11 cellular contexts compared by ENCODE assay signal in the genomic region with DNA sequence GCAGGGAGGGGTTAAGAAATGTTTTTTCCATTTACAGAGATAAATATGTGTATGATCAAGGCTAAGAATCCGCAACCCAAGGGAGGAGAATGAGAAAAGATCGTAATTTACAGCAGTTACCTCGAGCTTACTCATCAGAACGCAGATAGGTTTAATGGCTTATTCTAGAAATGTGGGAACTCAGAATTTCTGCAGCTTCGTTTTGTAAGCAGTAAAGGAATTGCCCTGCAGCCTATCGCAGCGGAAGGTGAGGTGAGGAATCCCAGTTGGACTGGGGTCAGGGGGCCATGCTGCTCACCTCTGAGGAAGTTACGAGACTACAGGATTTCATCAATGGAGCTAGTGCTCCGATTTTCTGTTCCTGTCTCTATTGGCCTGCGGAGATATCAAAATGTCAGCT. TPM values are rescaled to one million over a fixed set of nuclear protein-coding genes. Genes with fewer than 3 reads are reported as not detected.
"Had no signal": no experiment of that assay in that cellular context is flagged by ENCODE, and none has a peak within 500 bp of the region (broad histone marks: within the 10 kb centered on the region; RNA-seq: fewer than 3 reads in every experiment).

No MANE protein-coding gene starts in this region.

- ATAC-seq: GM23338, HCT116 had no signal

- H3K4me3 ChIP-seq: GM23248, GM23338, HAP-1 had no signal

- H3K4me2 ChIP-seq: GM23338 had no signal

- H3K9me3 ChIP-seq: HAP-1 had no signal

- H2AFZ ChIP-seq: GM23248, GM23338 had no signal

- H3K36me3 ChIP-seq: HAP-1 had no signal

- FAIRE-seq: H1, H54 had no signal

- H3K4me1 ChIP-seq: HAP-1 had no signal

- DNase-seq: GM23248, GOT3, H7, H9, HCEC 1CT, HFFc6 had no signal

- H3K27ac ChIP-seq: GM23248 had no signal

- H3K9ac ChIP-seq: GM23248 had no signal

RNA-seq across cellular contexts. Expression of a gene that starts 8.1 kb away (rescaled TPM):
- polyA plus RNA-seq: GM23248 had no signal
